In the genomic region with DNA sequence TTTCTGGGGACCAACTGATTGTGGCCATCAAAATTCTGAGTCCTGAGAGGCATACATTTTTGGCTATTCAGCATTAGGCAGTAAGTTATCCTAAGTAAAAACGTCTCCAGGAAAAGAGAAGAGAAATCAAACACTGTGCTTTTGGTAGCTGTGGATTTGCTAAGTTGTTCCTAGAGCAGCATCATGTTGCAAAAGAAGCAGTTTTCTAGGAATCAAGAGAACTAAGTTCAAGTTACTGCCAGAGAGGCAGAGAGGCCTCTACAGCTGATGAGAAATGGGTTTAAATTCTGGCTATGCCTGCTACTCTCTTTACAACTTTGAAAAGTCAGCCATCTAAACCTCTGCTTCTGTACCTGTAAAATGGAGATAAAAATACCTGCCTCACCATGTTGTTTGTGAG, we compare ENCODE assay signal across 21 cellular contexts. TPM values are rescaled to one million over a fixed set of nuclear protein-coding genes. Genes with fewer than 3 reads are reported as not detected.
"Had no signal": no experiment of that assay in that cellular context is flagged by ENCODE, and none has a peak within 500 bp of the region (broad histone marks: within the 10 kb centered on the region; RNA-seq: fewer than 3 reads in every experiment).

No MANE protein-coding gene starts in this region.

- DNase-seq: effector CD4-positive, alpha-beta T cell; endodermal cell; islet precursor cell; mammary epithelial cell; naive thymus-derived CD4-positive, alpha-beta T cell; nephron progenitor cell; small intestine; stimulated activated CD4-positive, alpha-beta T cell treated with anti-CD3 and anti-CD28 coated beads, Interleukin-2, amount 100 ng/mL, for 48 hours; stimulated activated naive CD4-positive, alpha-beta T cell treated with Interleukin-2 at 50 U/mL for 16 hours; upper lobe of left lung had no signal

- H3K27me3 ChIP-seq: suprapubic skin, tibial artery, upper lobe of left lung, uterus had no signal

- H3K27ac ChIP-seq: heart right ventricle, parathyroid adenoma, prostate gland, suprapubic skin, tibial artery, upper lobe of left lung had no signal

- H3K4me1 ChIP-seq: parathyroid adenoma, uterus had no signal

- H3K9ac ChIP-seq: parathyroid adenoma had no signal

- H3K9me3 ChIP-seq: heart right ventricle, prostate gland, suprapubic skin, tibial artery, upper lobe of left lung, uterus had no signal

- H3K36me3 ChIP-seq: heart right ventricle, prostate gland, suprapubic skin, tibial artery, upper lobe of left lung, uterus had no signal

- H3K4me3 ChIP-seq: prostate gland, suprapubic skin, tibial artery, upper lobe of left lung, uterus had no signal

RNA-seq across cellular contexts. Expression of a gene that starts 22.8 kb away (rescaled TPM):
- total RNA-seq: dermis microvascular lymphatic vessel endothelial cell; fibroblast of lung; frontal cortex; glomerular endothelial cell; heart right ventricle; left lobe of liver; mammary epithelial cell; naive thymus-derived CD4-positive, alpha-beta T cell; suprapubic skin had no signal
